Comparison of ENCODE assay signal across 10 cellular contexts in genomic region chr4:7904942-7905341, GRCh38. TPM values are rescaled to one million over a fixed set of nuclear protein-coding genes. Genes with fewer than 3 reads are reported as not detected.
DNase-seq lines count a peak whose midpoint lies in the region; TF ChIP-seq lines count a peak whose summit lies in the region.
"Had no signal": no experiment of that assay in that cellular context is flagged by ENCODE, and none has a peak within 500 bp of the region (broad histone marks: within the 10 kb centered on the region; RNA-seq: fewer than 3 reads in every experiment).

No MANE protein-coding gene starts in this region.

- H3K4me3 ChIP-seq in WI38 (ENCODE audit: low read depth, low read length) = peak overlapping the region; percentile 3; the same call in 1 of the 2 replicates
- peak overlapping the region; percentile 14 for H3K4me3 ChIP-seq in fibroblast of the aortic adventitia (ENCODE audit: low read depth, low read length)

- DNase-seq in DMS 273 treated with DMSO at 0.1 percent for 48 hours (lab: John Stamatoyannopoulos, UW) = peak; percentile 50
- DNase-seq in fibroblast of the aortic adventitia (ENCODE audit: low read depth) = peak; percentile 97
- peak; percentile 79 for DNase-seq in putamen (ENCODE audit: low spot score)
- no peak for DNase-seq in cerebellar nuclear complex (lab: John Stamatoyannopoulos, UW)
- DNase-seq in activated CD4-positive, alpha-beta T cell treated with anti-CD3 and anti-CD28 coated beads for 4 hours = no peak
- no peak for DNase-seq in DMS153 treated with DMSO at 0.1 percent for 48 hours (lab: John Stamatoyannopoulos, UW; ENCODE audit: unreplicated experiment)
- no peak for DNase-seq in NCI-H1930 (lab: John Stamatoyannopoulos, UW)
- DNase-seq: activated T-cell treated with anti-CD3 and anti-CD28 coated beads, Interleukin-2, amount 50 U/mL, for 72 hours; SW 1271 had no signal

- TF ChIP-seq CTCF in WI38 (IDR thresholded peaks at IDR 0.05; ENCODE audit: low read depth, low read length) (no peak), fibroblast of the aortic adventitia (IDR thresholded peaks at IDR 0.05; ENCODE audit: insufficient read depth, low read length) (no peak)

RNA-seq across cellular contexts. Expression of gene AFAP1, which starts 34.7 kb away (rescaled TPM):
- total RNA-seq in fibroblast of the aortic adventitia (ENCODE audit: low replicate concordance) = 66.0 and 83.9 TPM in 2 replicates

Comparison
In these comparisons a context has a peak if more than half of its experiments do, and no peak if none do; other contexts are left out.
1. DNase-seq: peak in DMS 273 treated with DMSO at 0.1 percent for 48 hours (single experiment), fibroblast of the aortic adventitia (single experiment) and putamen (single experiment); none in cerebellar nuclear complex (0 of 2), activated CD4-positive, alpha-beta T cell treated with anti-CD3 and anti-CD28 coated beads for 4 hours (0 of 2), DMS153 treated with DMSO at 0.1 percent for 48 hours (single experiment) and NCI-H1930 (0 of 2).